ENCODE assay signal across 10 cellular contexts in genomic region chr9:134642385-134643181, GRCh38. TPM values are rescaled to one million over a fixed set of nuclear protein-coding genes. Genes with fewer than 3 reads are reported as not detected.
A peak's percentile ranks its signal among the peaks of the same experiment; 100 is the strongest.
DNase-seq lines count a peak whose midpoint lies in the region; ATAC-seq and TF ChIP-seq lines count a peak whose summit lies in the region.
"Had no signal": no experiment of that assay in that cellular context is flagged by ENCODE, and none has a peak within 500 bp of the region (broad histone marks: within the 10 kb centered on the region; RNA-seq: fewer than 3 reads in every experiment).

No MANE protein-coding gene starts in this region.

- peak overlapping the region in 47 of 59 donors; percentile 8 to 66 (median 50) for H3K4me3 ChIP-seq in dorsolateral prefrontal cortex
- peak overlapping the region; percentile 46 to 59 (median 56) for H3K4me3 ChIP-seq in transverse colon

- intact Hi-C loops in dorsolateral prefrontal cortex (cut with DNase I) (no loop called here), transverse colon (cut with DNase I; ENCODE audit: low total_unique reads) (loop anchor here (10.0 kb wide), 1 partner anchor 308 kb away; no protein-coding TSS in a partner anchor)

- TF ChIP-seq CTCF in dorsolateral prefrontal cortex (IDR thresholded peaks at IDR 0.05 in 54 of 56, conservative IDR thresholded peaks at IDR 0.05 in 2 of 56; ENCODE audit: low read depth in 1 of 56, partially characterized antibody in 56 of 56) (peak in 3 of 56 donors; percentile 8 to 28 (median 11)), transverse colon (IDR thresholded peaks at IDR 0.05) (no peak)

- peaks cover 15 to 41% (median 22%) of the 10 kb centered on the region in 4 donors for H3K4me1 ChIP-seq in transverse colon

- peak overlapping the region in 1 of 59 donors; percentile 5 for H3K27ac ChIP-seq in dorsolateral prefrontal cortex
- H3K27ac ChIP-seq in transverse colon = peak overlapping the region; percentile 91 to 96 (median 93)
- H3K27ac ChIP-seq: 22Rv1 had no signal

- TF ChIP-seq POLR2A in transverse colon (IDR thresholded peaks at IDR 0.05) = peak; percentile 23

- ATAC-seq in HG03378 (IDR thresholded peaks at IDR 0.05; ENCODE audit: unreplicated experiment) = no peak

- in situ Hi-C loops in transverse colon (cut with MboI; ENCODE audit: low pct_ligation_motif_present in 1 of 4, low pct_unique_long_range_greater_than_20kb in 1 of 4, low sequenced_read_pairs in 3 of 4) = no loop called here

- DNase-seq in DMS 273 (lab: John Stamatoyannopoulos, UW; ENCODE audit: unreplicated experiment) (peak; percentile 47), DMS 273 treated with DMSO at 0.1 percent for 48 hours (lab: John Stamatoyannopoulos, UW) (no peak), dorsolateral prefrontal cortex (no peak), lung microvascular endothelial cell (ENCODE audit: low read depth in 2 of 2) (peak; percentile 40 to 61), transverse colon (peak; percentile 58), NCI-H2227 (lab: John Stamatoyannopoulos, UW; ENCODE audit: unreplicated experiment) (no peak), middle frontal gyrus (ENCODE audit: extremely low spot score, low spot score) (no peak)

- no peak for TF ChIP-seq EP300 in transverse colon (IDR thresholded peaks at IDR 0.05; ENCODE audit: low read depth)

- H3K36me3 ChIP-seq in transverse colon = no peaks in the 10 kb centered on the region

- H3K9me3 ChIP-seq in transverse colon = no peaks in the 10 kb centered on the region

- H3K27me3 ChIP-seq in dorsolateral prefrontal cortex (peaks cover 0 to 51% (median 27%) of the 10 kb centered on the region in 45 donors), transverse colon (peaks cover 32% of the 10 kb centered on the region)

- 13% methylated on average over 35 of the region's 37 CpGs; no CpG with 5 or more reads in 1 of the 2 donors for WGBS in transverse colon (ENCODE audit: low coverage in 1 of 2), 2 donors

RNA-seq across cellular contexts. Expression of gene COL5A1, which starts 1.0 kb away (rescaled TPM):
- 10 to 100 TPM in 11 of 120 experiments, 1 to 10 TPM in 109; 1.4 to 21.6 (median 5.0) TPM for total RNA-seq in dorsolateral prefrontal cortex
- total RNA-seq in lung microvascular endothelial cell = 2.8 and 8.3 TPM in 2 replicates
- 10 to 100 TPM in 2 of 4 donors, 1 to 10 TPM in 2; 7.1 to 69.3 (median 16.1) TPM for total RNA-seq in transverse colon
- total RNA-seq: activated CD8-positive, alpha-beta memory T cell treated with anti-CD3 and anti-CD28 coated beads for 36 hours had no signal

Comparison
In these comparisons a context has a peak if more than half of its experiments do, and no peak if none do; other contexts are left out.
1. DNase-seq: peak in DMS 273 (single experiment), lung microvascular endothelial cell (2 of 2) and transverse colon (single experiment); none in DMS 273 treated with DMSO at 0.1 percent for 48 hours (single experiment), dorsolateral prefrontal cortex (0 of 10), NCI-H2227 (single experiment) and middle frontal gyrus (single experiment).